In the genomic region with DNA sequence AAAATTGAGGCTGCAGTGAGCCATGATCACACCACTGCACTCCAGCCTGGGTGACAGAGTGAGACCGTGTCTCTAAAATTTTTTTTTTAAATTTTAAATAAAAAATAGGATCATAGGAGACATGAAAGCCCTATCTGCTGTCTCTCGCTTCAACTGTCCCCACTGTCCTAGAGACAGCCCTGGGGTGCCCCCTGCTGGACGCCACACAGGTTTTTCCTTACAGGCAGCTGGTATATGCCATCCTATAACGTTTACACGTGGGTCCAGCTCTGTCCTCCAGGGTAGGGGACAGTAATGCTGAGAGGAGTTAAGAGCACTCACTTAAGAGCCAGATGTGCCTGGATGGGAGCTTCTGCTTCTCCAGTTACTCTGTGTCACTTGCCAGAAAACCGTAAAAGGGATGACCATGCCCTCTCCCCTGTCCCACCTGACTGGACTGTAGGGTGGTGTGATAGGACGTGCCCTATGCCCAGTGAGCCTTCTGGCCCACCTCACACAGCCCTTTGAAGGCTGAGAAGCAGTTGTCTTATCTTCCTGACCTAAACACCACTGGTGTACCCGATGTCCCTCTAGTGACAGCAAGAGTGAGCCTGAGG, we compare ENCODE assay signal across 1 cellular context.
TF ChIP-seq lines count a peak whose summit lies in the region.

No MANE protein-coding gene starts in this region.

TF ChIP-seq in H1, 55 proteins besides CTCF, POLR2A, EP300 and RAD21:
- TF ChIP-seq, protein P1, sequence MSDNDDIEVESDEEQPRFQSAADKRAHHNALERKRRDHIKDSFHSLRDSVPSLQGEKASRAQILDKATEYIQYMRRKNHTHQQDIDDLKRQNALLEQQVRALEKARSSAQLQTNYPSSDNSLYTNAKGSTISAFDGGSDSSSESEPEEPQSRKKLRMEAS (IDR thresholded peaks at IDR 0.05): peak; percentile 33; the same call in 1 of the 2 replicates
- TF ChIP-seq EGR1 (IDR thresholded peaks at IDR 0.05; ENCODE audit: borderline replicate concordance, low read depth, low read length): no peak
TF ChIP-seq in H1: peak in this region for 1.
